ENCODE assay signal across 11 cellular contexts in genomic region chr17:49387374-49388289, GRCh38. TPM values are rescaled to one million over a fixed set of nuclear protein-coding genes. Genes with fewer than 3 reads are reported as not detected.
DNase-seq lines count a peak whose midpoint lies in the region; ATAC-seq and TF ChIP-seq lines count a peak whose summit lies in the region.
"Had no signal": no experiment of that assay in that cellular context is flagged by ENCODE, and none has a peak within 500 bp of the region (broad histone marks: within the 10 kb centered on the region; RNA-seq: fewer than 3 reads in every experiment).

No MANE protein-coding gene starts in this region.

- H3K36me3 Mint-ChIP-seq in natural killer cell treated with Interleukin-12 subunit alpha and Interleukin-12 subunit beta and Interleukin-15 and Interleukin-18, amount 100 ng/mL, for 72 hours: no peaks in the 10 kb centered on the region

- DNase-seq in GM12865 (ENCODE audit: low read depth): peak; percentile 60
- peak; percentile 61 for DNase-seq in activated CD8-positive, alpha-beta memory T cell treated with anti-CD3 and anti-CD28 coated beads, Interleukin-2, amount 50 U/mL, for 48 hours
- DNase-seq in natural killer cell treated with Interleukin-12 subunit alpha and Interleukin-12 subunit beta and Interleukin-15 and Interleukin-18, amount 100 ng/mL, for 72 hours (ENCODE audit: low spot score): no peak
- DNase-seq: DND-41, midbrain, NCI-H69 had no signal

- H3K4me3 ChIP-seq in GM12865 (ENCODE audit: low read depth, low read length): no peak overlapping the region

- H3K9me3 Mint-ChIP-seq in natural killer cell treated with Interleukin-12 subunit alpha and Interleukin-12 subunit beta and Interleukin-15 and Interleukin-18, amount 100 ng/mL, for 72 hours: no peaks in the 10 kb centered on the region

- peaks cover 40 to 43% of the 10 kb centered on the region in 2 donors for H3K4me1 Mint-ChIP-seq in natural killer cell treated with Interleukin-12 subunit alpha and Interleukin-12 subunit beta and Interleukin-15 and Interleukin-18, amount 100 ng/mL, for 72 hours (ENCODE audit: low read depth in 2 of 2)

- no peak for TF ChIP-seq CTCF in GM12865 (IDR thresholded peaks at IDR 0.05; ENCODE audit: insufficient read depth, low read depth, low read length, missing control alignments)

- peak; percentile 15 for ATAC-seq in HG02642 (IDR thresholded peaks at IDR 0.05; ENCODE audit: poor library complexity, unreplicated experiment)
- peak; percentile 63 to 64 for ATAC-seq in natural killer cell treated with Interleukin-12 subunit alpha and Interleukin-12 subunit beta and Interleukin-15 and Interleukin-18, amount 100 ng/mL, for 72 hours
- ATAC-seq in GM21619 (IDR thresholded peaks at IDR 0.05; ENCODE audit: unreplicated experiment): no peak
- ATAC-seq in HG03571 (IDR thresholded peaks at IDR 0.05; ENCODE audit: unreplicated experiment): no peak
- no peak for ATAC-seq in GM21576 (IDR thresholded peaks at IDR 0.05; ENCODE audit: unreplicated experiment)
- ATAC-seq: HCT116 had no signal

- peak overlapping the region; percentile 83 for H3K4me3 Mint-ChIP-seq in natural killer cell treated with Interleukin-12 subunit alpha and Interleukin-12 subunit beta and Interleukin-15 and Interleukin-18, amount 100 ng/mL, for 72 hours

- H3K27me3 Mint-ChIP-seq in natural killer cell treated with Interleukin-12 subunit alpha and Interleukin-12 subunit beta and Interleukin-15 and Interleukin-18, amount 100 ng/mL, for 72 hours: no peaks in the 10 kb centered on the region

- peak overlapping the region; percentile 97 to 98 for H3K27ac Mint-ChIP-seq in natural killer cell treated with Interleukin-12 subunit alpha and Interleukin-12 subunit beta and Interleukin-15 and Interleukin-18, amount 100 ng/mL, for 72 hours

RNA-seq across cellular contexts. Expression of gene ZNF652, which starts 25.6 kb away (rescaled TPM):
- total RNA-seq in natural killer cell treated with Interleukin-12 subunit alpha and Interleukin-12 subunit beta and Interleukin-15 and Interleukin-18, amount 100 ng/mL, for 72 hours: 10 to 100 TPM; 20.1 to 22.3 TPM

RNA-seq across cellular contexts. Expression of gene PHB1, which starts 27.1 kb away (rescaled TPM):
- 100 to 1,000 TPM; 229 to 233 TPM for total RNA-seq in natural killer cell treated with Interleukin-12 subunit alpha and Interleukin-12 subunit beta and Interleukin-15 and Interleukin-18, amount 100 ng/mL, for 72 hours

Comparison
In these comparisons a context has a peak if more than half of its experiments do, and no peak if none do; other contexts are left out.
1. ATAC-seq: peak in HG02642 (single experiment) and natural killer cell treated with Interleukin-12 subunit alpha and Interleukin-12 subunit beta and Interleukin-15 and Interleukin-18, amount 100 ng/mL, for 72 hours (2 of 2); none in GM21619 (single experiment), HG03571 (single experiment) and GM21576 (single experiment).